1 cellular context compared by ENCODE assay signal in the genomic region with DNA sequence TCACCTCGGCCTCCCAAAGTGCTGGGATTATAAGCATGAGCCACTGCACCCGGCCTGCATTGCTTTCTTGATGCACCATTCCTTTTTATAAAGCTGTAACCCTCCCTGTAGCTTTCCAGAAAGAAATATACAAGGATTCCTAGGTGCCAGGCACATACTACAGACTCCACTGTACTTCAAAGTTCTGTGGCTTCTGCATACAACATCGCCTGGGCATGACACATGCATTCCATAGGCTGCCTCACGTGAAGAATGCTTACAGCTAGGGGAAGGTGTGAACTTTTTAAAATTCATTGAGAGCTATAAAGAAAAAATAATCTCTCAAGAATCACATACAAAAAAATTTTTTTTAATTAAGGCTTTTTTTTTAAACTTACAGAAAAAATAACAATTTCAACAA.
TF ChIP-seq lines count a peak whose summit lies in the region.

No MANE protein-coding gene starts in this region.

TF ChIP-seq in HCT116, 20 proteins besides CTCF, POLR2A, EP300 and RAD21 (continued from another document):
- TF ChIP-seq, protein P1, sequence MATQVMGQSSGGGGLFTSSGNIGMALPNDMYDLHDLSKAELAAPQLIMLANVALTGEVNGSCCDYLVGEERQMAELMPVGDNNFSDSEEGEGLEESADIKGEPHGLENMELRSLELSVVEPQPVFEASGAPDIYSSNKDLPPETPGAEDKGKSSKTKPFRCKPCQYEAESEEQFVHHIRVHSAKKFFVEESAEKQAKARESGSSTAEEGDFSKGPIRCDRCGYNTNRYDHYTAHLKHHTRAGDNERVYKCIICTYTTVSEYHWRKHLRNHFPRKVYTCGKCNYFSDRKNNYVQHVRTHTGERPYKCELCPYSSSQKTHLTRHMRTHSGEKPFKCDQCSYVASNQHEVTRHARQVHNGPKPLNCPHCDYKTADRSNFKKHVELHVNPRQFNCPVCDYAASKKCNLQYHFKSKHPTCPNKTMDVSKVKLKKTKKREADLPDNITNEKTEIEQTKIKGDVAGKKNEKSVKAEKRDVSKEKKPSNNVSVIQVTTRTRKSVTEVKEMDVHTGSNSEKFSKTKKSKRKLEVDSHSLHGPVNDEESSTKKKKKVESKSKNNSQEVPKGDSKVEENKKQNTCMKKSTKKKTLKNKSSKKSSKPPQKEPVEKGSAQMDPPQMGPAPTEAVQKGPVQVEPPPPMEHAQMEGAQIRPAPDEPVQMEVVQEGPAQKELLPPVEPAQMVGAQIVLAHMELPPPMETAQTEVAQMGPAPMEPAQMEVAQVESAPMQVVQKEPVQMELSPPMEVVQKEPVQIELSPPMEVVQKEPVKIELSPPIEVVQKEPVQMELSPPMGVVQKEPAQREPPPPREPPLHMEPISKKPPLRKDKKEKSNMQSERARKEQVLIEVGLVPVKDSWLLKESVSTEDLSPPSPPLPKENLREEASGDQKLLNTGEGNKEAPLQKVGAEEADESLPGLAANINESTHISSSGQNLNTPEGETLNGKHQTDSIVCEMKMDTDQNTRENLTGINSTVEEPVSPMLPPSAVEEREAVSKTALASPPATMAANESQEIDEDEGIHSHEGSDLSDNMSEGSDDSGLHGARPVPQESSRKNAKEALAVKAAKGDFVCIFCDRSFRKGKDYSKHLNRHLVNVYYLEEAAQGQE (IDR thresholded peaks at IDR 0.05; ENCODE audit: low read depth) = no peak
- TF ChIP-seq POLR2AphosphoS5 (IDR thresholded peaks at IDR 0.05; ENCODE audit: low read depth, low read length) (no peak), EGR1 (IDR thresholded peaks at IDR 0.05; ENCODE audit: low read depth) (no peak), EZH2phosphoT487 (IDR thresholded peaks at IDR 0.05; ENCODE audit: borderline replicate concordance) (no peak)
